In the genomic region with DNA sequence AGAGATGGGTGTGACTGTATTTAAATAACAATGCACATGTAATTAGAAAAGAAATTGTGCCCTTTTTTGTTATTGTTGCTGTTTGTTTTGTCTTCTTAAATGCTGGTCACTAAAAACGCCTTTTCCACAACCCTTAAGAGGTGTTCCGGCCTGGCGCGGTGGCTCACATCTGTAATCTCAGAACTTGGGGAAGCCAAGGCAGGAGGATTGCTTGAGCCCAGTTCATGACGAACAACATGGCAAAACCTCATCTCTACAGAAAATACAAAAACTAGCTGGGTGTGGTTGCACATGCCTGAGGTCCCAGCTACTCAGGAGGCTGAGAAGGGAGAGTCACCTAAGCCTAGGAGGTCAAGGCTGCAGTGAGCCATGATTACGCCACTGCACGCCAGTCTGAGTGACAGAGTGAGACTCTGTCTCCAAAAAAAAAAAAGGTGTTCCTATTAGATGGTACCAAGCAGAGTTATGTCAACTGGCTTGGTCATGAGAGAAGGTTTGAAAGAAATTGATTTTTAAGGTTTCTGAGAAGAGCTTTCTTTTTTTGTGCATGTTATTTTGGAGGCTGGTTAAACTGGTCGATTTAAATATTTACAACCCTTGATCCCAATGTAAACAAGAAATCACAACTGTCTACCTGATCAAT, we compare ENCODE assay signal across 10 cellular contexts. TPM values are rescaled to one million over a fixed set of nuclear protein-coding genes. Genes with fewer than 3 reads are reported as not detected.
DNase-seq lines count a peak whose midpoint lies in the region; ATAC-seq and TF ChIP-seq lines count a peak whose summit lies in the region.
"Had no signal": no experiment of that assay in that cellular context is flagged by ENCODE, and none has a peak within 500 bp of the region (broad histone marks: within the 10 kb centered on the region; RNA-seq: fewer than 3 reads in every experiment).

No MANE protein-coding gene starts in this region.

- intact Hi-C loops in activated B cell treated with CpG ODN at 0.5 μM for 24 hours (cut with micrococcal nuclease), result no loop called here
- intact Hi-C loops in spleen (cut with DNase I; ENCODE audit: low total_unique reads), result loop anchor here (10.0 kb wide), 1 partner anchor 62 kb away; no protein-coding TSS in a partner anchor

- H3K36me3 Mint-ChIP-seq in activated B cell treated with CpG ODN at 0.5 μM for 24 hours (ENCODE audit: low read depth), result peaks cover 6% of the 10 kb centered on the region

- peaks cover 2% of the 10 kb centered on the region for H4K20me1 ChIP-seq in fibroblast of lung (ENCODE audit: control insufficient read depth, extremely low read depth, insufficient read depth, low read length)

- H3K4me1 ChIP-seq in fibroblast of lung (ENCODE audit: control insufficient read depth, extremely low read depth, insufficient read depth, low read length), result peaks cover 12% of the 10 kb centered on the region
- peaks cover 20 to 82% (median 50%) of the 10 kb centered on the region in 6 donors for H3K4me1 ChIP-seq in spleen

- H3K9me3 Mint-ChIP-seq in activated B cell treated with CpG ODN at 0.5 μM for 24 hours, result no peaks in the 10 kb centered on the region

- H3K27me3 ChIP-seq in HL-60 (ENCODE audit: insufficient read depth, poor library complexity, severe bottlenecking) (no peaks in the 10 kb centered on the region), fibroblast of lung (ENCODE audit: control insufficient read depth, insufficient read depth, low read length) (no peaks in the 10 kb centered on the region), spleen (replicated peaks in 1 of 7) (no peaks in the 10 kb centered on the region)
- H3K27me3 ChIP-seq: suprapubic skin had no signal

- H3K4me1 Mint-ChIP-seq in activated B cell treated with CpG ODN at 0.5 μM for 24 hours, result peaks cover 45% of the 10 kb centered on the region

- H3K9ac ChIP-seq in fibroblast of lung (ENCODE audit: insufficient read depth, low read length), result no peak overlapping the region

- no peaks in the 10 kb centered on the region for H3K27me3 Mint-ChIP-seq in activated B cell treated with CpG ODN at 0.5 μM for 24 hours

- peaks cover 51% of the 10 kb centered on the region for H3K79me2 ChIP-seq in fibroblast of lung (ENCODE audit: control insufficient read depth, insufficient read depth, low read length)

- no peak overlapping the region for H3K4me3 ChIP-seq in HL-60 (replicated peaks; ENCODE audit: insufficient read depth, low read length)
- peak overlapping the region; percentile 19 to 96 (median 74) for H3K4me3 ChIP-seq in fibroblast of lung (replicated peaks in 1 of 4; ENCODE audit: control extremely low read depth in 1 of 4, insufficient read depth in 1 of 4, low read depth in 3 of 4, low read length in 4 of 4)
- H3K4me3 ChIP-seq in spleen, result peak overlapping the region in 4 of 8 donors; percentile 4 to 96 (median 94)

- no peak overlapping the region for H2AFZ ChIP-seq in fibroblast of lung (ENCODE audit: low read length)

- peak overlapping the region; percentile 94 for H3K4me2 ChIP-seq in fibroblast of lung (ENCODE audit: extremely low read depth, insufficient read depth, low read length)

- H3K4me3 Mint-ChIP-seq in activated B cell treated with CpG ODN at 0.5 μM for 24 hours, result peak overlapping the region; percentile 91

- ATAC-seq in activated B cell treated with CpG ODN at 0.5 μM for 24 hours (ENCODE audit: low read depth), result no peak
- ATAC-seq in GM19324 (IDR thresholded peaks at IDR 0.05; ENCODE audit: low FRiP score, unreplicated experiment), result no peak
- no peak for ATAC-seq in GM19035 (IDR thresholded peaks at IDR 0.05; ENCODE audit: unreplicated experiment)
- ATAC-seq in HG03135 (IDR thresholded peaks at IDR 0.05; ENCODE audit: unreplicated experiment), result no peak

- no peak for TF ChIP-seq CTCF in HL-60 (IDR thresholded peaks at IDR 0.05; ENCODE audit: insufficient read depth, low read length)
- TF ChIP-seq CTCF in activated B cell treated with CpG ODN at 0.5 μM for 24 hours (IDR thresholded peaks at IDR 0.05), result no peak
- no peak for TF ChIP-seq CTCF in fibroblast of lung (conservative IDR thresholded peaks at IDR 0.05 in 1 of 2, IDR thresholded peaks at IDR 0.05 in 1 of 2; ENCODE audit: low read depth in 1 of 2, low read length in 2 of 2)
- no peak for TF ChIP-seq CTCF in spleen (IDR thresholded peaks at IDR 0.05 in 8 of 11, conservative IDR thresholded peaks at IDR 0.05 in 3 of 11)

- TF ChIP-seq POLR2A in spleen (IDR thresholded peaks at IDR 0.05), result no peak

- H3K9me3 ChIP-seq in fibroblast of lung (ENCODE audit: control insufficient read depth, insufficient read depth, low read depth, low read length) (no peaks in the 10 kb centered on the region), spleen (no peaks in the 10 kb centered on the region)
- H3K9me3 ChIP-seq: suprapubic skin had no signal

- 84 to 90% (median 86%) methylated on average over 8 of the region's 8 CpGs for WGBS in spleen, 5 donors

- H3K27ac ChIP-seq in HL-60 (replicated peaks) (no peak overlapping the region; the same call in 1 of the 2 replicates), fibroblast of lung (ENCODE audit: insufficient read depth, low read length) (no peak overlapping the region), spleen (peak overlapping the region in 5 of 8 donors; percentile 93 to 98 (median 97))

- CTCF ChIA-PET in activated B cell treated with CpG ODN at 0.5 μM for 24 hours (lab: Charles Lee), result interaction anchor here (0.6 to 1.9 kb wide), 5 partner anchors 9 to 123 kb away, joined by 3 to 6 read pairs (median 3); no protein-coding TSS in a partner anchor

- DNase-seq in HL-60 (ENCODE audit: low read depth in 1 of 2, low spot score in 1 of 2) (peak; percentile 16 to 22), activated B cell treated with CpG ODN at 0.5 μM for 24 hours (no peak), fibroblast of lung (ENCODE audit: low read depth in 2 of 2) (no peak), spleen (no peak)
- DNase-seq: NCI-H2171 treated with DMSO at 0.1 percent for 48 hours had no signal

- peak overlapping the region; percentile 22 for H3K27ac Mint-ChIP-seq in activated B cell treated with CpG ODN at 0.5 μM for 24 hours

- POLR2A ChIA-PET in activated B cell treated with CpG ODN at 0.5 μM for 24 hours (lab: Charles Lee), result interaction anchor here (0.7 to 3.2 kb wide), 6 partner anchors 18 to 107 kb away, joined by 3 to 22 read pairs (median 3); partner anchors contain the start of genes LIG3 and RFFL

- H3K36me3 ChIP-seq in fibroblast of lung (ENCODE audit: control insufficient read depth, insufficient read depth, low read length) (no peaks in the 10 kb centered on the region), spleen (no peaks in the 10 kb centered on the region)
- H3K36me3 ChIP-seq: suprapubic skin had no signal

RNA-seq across cellular contexts. Expression of gene RFFL, which starts 23.5 kb away (rescaled TPM):
- total RNA-seq in activated B cell treated with CpG ODN at 0.5 μM for 24 hours (31.5 and 34.1 TPM in 2 replicates), fibroblast of lung (5.6 and 10.1 TPM in 2 replicates), spleen (10 to 100 TPM; 28.1 to 39.7 (median 33.0) TPM)
- polyA plus RNA-seq in fibroblast of lung (15.9 and 26.8 TPM in 2 replicates), spleen (1 to 10 TPM; 5.7 to 9.2 (median 7.4) TPM)
- 10.2 and 20.7 TPM in 2 replicates for polyA plus RNA-seq in fibroblast of lung (2012)
- polyA minus RNA-seq in fibroblast of lung (ENCODE audit: low replicate concordance), result 60.4 and 165 TPM in 2 replicates

RNA-seq across cellular contexts. Expression of gene RAD51D, which starts 32.6 kb away (rescaled TPM):
- total RNA-seq in activated B cell treated with CpG ODN at 0.5 μM for 24 hours, result 17.0 and 22.9 TPM in 2 replicates
- 9.8 and 12.6 TPM in 2 replicates for total RNA-seq in fibroblast of lung
- 15.1 and 15.6 TPM in 2 replicates for polyA plus RNA-seq in fibroblast of lung
- polyA plus RNA-seq in fibroblast of lung (2012), result 12.3 and 13.9 TPM in 2 replicates
- polyA minus RNA-seq in fibroblast of lung (ENCODE audit: low replicate concordance), result 18.7 and 24.6 TPM in 2 replicates
- total RNA-seq in spleen, result 10 to 100 TPM in 6 of 7 donors, 1 to 10 TPM in 1; 9.0 to 24.1 (median 14.9) TPM
- polyA plus RNA-seq in spleen, result 1 to 10 TPM; 4.0 to 8.4 (median 5.5) TPM

RNA-seq across cellular contexts. Expression of gene FNDC8, which starts 34.4 kb away (rescaled TPM):
- total RNA-seq in activated B cell treated with CpG ODN at 0.5 μM for 24 hours (not detected in 2 replicates), fibroblast of lung (not detected in 2 replicates), spleen (not detected)
- polyA plus RNA-seq in fibroblast of lung (not detected in 2 replicates), spleen (under 1 TPM in 1 of 3 donors, not detected in 2; 0.10 TPM)
- polyA plus RNA-seq in fibroblast of lung (2012), result not detected in 2 replicates
- polyA minus RNA-seq in fibroblast of lung (ENCODE audit: low replicate concordance), result not detected in 2 replicates
- total RNA-seq: pulmonary artery endothelial cell, suprapubic skin had no signal

RNA-seq across cellular contexts. Expression of gene NLE1, which starts 55.1 kb away (rescaled TPM):
- total RNA-seq in activated B cell treated with CpG ODN at 0.5 μM for 24 hours (22.1 and 26.3 TPM in 2 replicates), fibroblast of lung (20.5 and 22.3 TPM in 2 replicates), spleen (10 to 100 TPM in 6 of 7 donors, 1 to 10 TPM in 1; 9.8 to 17.3 (median 12.5) TPM)
- polyA plus RNA-seq in fibroblast of lung (9.4 and 10.9 TPM in 2 replicates), spleen (1 to 10 TPM; 5.8 to 9.6 (median 8.8) TPM)
- polyA plus RNA-seq in fibroblast of lung (2012), result 13.1 and 15.0 TPM in 2 replicates
- 26.4 and 39.1 TPM in 2 replicates for polyA minus RNA-seq in fibroblast of lung (ENCODE audit: low replicate concordance)

Comparison
In these comparisons a context has a peak if more than half of its experiments do, and no peak if none do; other contexts are left out.
1. DNase-seq: peak in HL-60 (2 of 2); none in activated B cell treated with CpG ODN at 0.5 μM for 24 hours (single experiment), fibroblast of lung (0 of 2) and spleen (single experiment).
2. H3K27ac ChIP-seq: peak in spleen (5 of 8); none in HL-60 (single experiment) and fibroblast of lung (single experiment).